ENCODE assay signal across 9 cellular contexts in genomic region chr3:37974121-37974927, GRCh38. TPM values are rescaled to one million over a fixed set of nuclear protein-coding genes. Genes with fewer than 3 reads are reported as not detected.
DNase-seq lines count a peak whose midpoint lies in the region; ATAC-seq and TF ChIP-seq lines count a peak whose summit lies in the region.
"Had no signal": no experiment of that assay in that cellular context is flagged by ENCODE, and none has a peak within 500 bp of the region (broad histone marks: within the 10 kb centered on the region; RNA-seq: fewer than 3 reads in every experiment).

No MANE protein-coding gene starts in this region.

- DNase-seq in NCI-H146 (lab: John Stamatoyannopoulos, UW) (peak; percentile 22), NCI-H146 treated with DMSO at 0.1 percent for 48 hours (lab: John Stamatoyannopoulos, UW; ENCODE audit: unreplicated experiment) (no peak), HCT116 (ENCODE audit: low read depth, low spot score) (peak; percentile 43), NB4 (ENCODE audit: low read depth) (peak; percentile 85), mesothelial cell of epicardium (ENCODE audit: low spot score in 2 of 2, unreplicated experiment in 2 of 2) (peak in 1 of 2 experiments; percentile 56)
- peak; percentile 61 to 65 for DNase-seq in activated CD4-positive, alpha-beta T cell treated with anti-CD3 and anti-CD28 coated beads, Interleukin-2, amount 50 U/mL, for 4 hours
- peak; percentile 34 to 57 (median 43) for DNase-seq in effector memory CD4-positive, alpha-beta T cell
- peak; percentile 43 to 46 for DNase-seq in stimulated activated CD8-positive, alpha-beta memory T cell treated with anti-CD3 and anti-CD28 coated beads, Interleukin-4, amount 100 ng/mL, for 4 hours (ENCODE audit: low read depth in 2 of 2, low spot score in 1 of 2)

- no peaks in the 10 kb centered on the region for H3K79me2 ChIP-seq in HCT116 (ENCODE audit: insufficient read depth, low read length)

- no peak overlapping the region for H2AFZ ChIP-seq in HCT116 (ENCODE audit: low read depth, low read length, poor library complexity, severe bottlenecking)

- H3K27me3 Mint-ChIP-seq in mesothelial cell of epicardium (ENCODE audit: low read depth) = no peaks in the 10 kb centered on the region

- peak; percentile 86 for TF ChIP-seq RAD21 in HCT116 (IDR thresholded peaks at IDR 0.05; ENCODE audit: low read depth)

- no peaks in the 10 kb centered on the region for H3K9me3 Mint-ChIP-seq in mesothelial cell of epicardium

- no peak overlapping the region for H3K4me2 ChIP-seq in HCT116 (ENCODE audit: low read length)
- H3K4me2 ChIP-seq: BLaER1 treated with 17β-estradiol and CSF1 and Interleukin-3, amounts not matched to agents 10 nM and 100 nM had no signal

- no TSS peak for BruUV-seq in HCT116 (replicated peaks; lab: Mats Ljungman, UMichigan)

- no peaks in the 10 kb centered on the region for H4K20me1 ChIP-seq in HCT116 (ENCODE audit: insufficient read depth)
- H4K20me1 ChIP-seq: BLaER1 treated with 17β-estradiol and CSF1 and Interleukin-3, amounts not matched to agents 10 nM and 100 nM had no signal

- intact Hi-C loops in HCT116 (cut with micrococcal nuclease) = loop anchor here (1.0 to 10.0 kb wide), 5 partner anchors 22 to 542 kb away; partner anchors contain the start of gene XYLB

- RAD21 ChIA-PET in HCT116 (lab: Charles Lee; ENCODE audit: low non-redundant PET in 1 of 2, low total read pairs in 2 of 2, uncharacterized antibody in 2 of 2, unreplicated experiment in 2 of 2) = interaction anchor here (0.7 to 1.0 kb wide), 2 partner anchors 119 kb away, joined by 3 to 5 read pairs; no protein-coding TSS in a partner anchor

- CTCF ChIA-PET in HCT116 (lab: Charles Lee) = interaction anchor here (0.8 to 2.3 kb wide), 19 partner anchors 9 to 497 kb away, joined by 3 to 22 read pairs (median 4); partner anchors contain the start of gene XYLB

- POLR2A ChIA-PET in HCT116 (lab: Charles Lee) = interaction anchor here (1.1 kb wide), 1 partner anchor 23 kb away, joined by 3 read pairs; no protein-coding TSS in a partner anchor

- H3K36me3 ChIP-seq in HCT116 (ENCODE audit: control insufficient read depth in 1 of 2, insufficient read depth in 2 of 2, low read length in 2 of 2) = peaks cover 2 to 4% of the 10 kb centered on the region in 2 experiments; a peak in 2 of 4 replicates
- H3K36me3 ChIP-seq in effector memory CD4-positive, alpha-beta T cell (ENCODE audit: control insufficient read depth, insufficient read depth, low read length) = no peaks in the 10 kb centered on the region

- no peaks in the 10 kb centered on the region for H3K9me2 ChIP-seq in HCT116 (ENCODE audit: insufficient read depth)

- H3K36me3 Mint-ChIP-seq in mesothelial cell of epicardium = peaks cover 25% of the 10 kb centered on the region

- no peaks in the 10 kb centered on the region for H3K27me3 ChIP-seq in HCT116 (ENCODE audit: insufficient read depth, low read length)
- H3K27me3 ChIP-seq in effector memory CD4-positive, alpha-beta T cell (replicated peaks; ENCODE audit: control insufficient read depth, insufficient read depth, low read length, poor library complexity, severe bottlenecking) = no peaks in the 10 kb centered on the region
- H3K27me3 ChIP-seq: BLaER1 treated with 17β-estradiol and CSF1 and Interleukin-3, amounts not matched to agents 10 nM and 100 nM had no signal

- no peak overlapping the region for H3K27ac ChIP-seq in HCT116 (ENCODE audit: low read depth, low read length)
- H3K27ac ChIP-seq in effector memory CD4-positive, alpha-beta T cell (ENCODE audit: insufficient read depth, low read length, poor library complexity, severe bottlenecking) = no peak overlapping the region

- H3K27ac Mint-ChIP-seq in mesothelial cell of epicardium = no peak overlapping the region

- H3K4me1 ChIP-seq in HCT116 (ENCODE audit: control insufficient read depth in 1 of 2, insufficient read depth in 2 of 2, low read length in 2 of 2) = no peaks in the 10 kb centered on the region
- H3K4me1 ChIP-seq in effector memory CD4-positive, alpha-beta T cell (ENCODE audit: control insufficient read depth, insufficient read depth, low read length, poor library complexity, severe bottlenecking) = peaks cover 4% of the 10 kb centered on the region

- H3K9ac ChIP-seq in HCT116 (ENCODE audit: low read length) = no peak overlapping the region

- H3K4me3 Mint-ChIP-seq in mesothelial cell of epicardium = no peak overlapping the region

- TF ChIP-seq CTCF in HCT116 (IDR thresholded peaks at IDR 0.05 in 2 of 3, conservative IDR thresholded peaks at IDR 0.05 in 1 of 3; ENCODE audit: borderline replicate concordance in 1 of 3, insufficient read depth in 1 of 3, low read depth in 2 of 3, low read length in 2 of 3) = peak; percentile 85 to 94 (median 88)
- peak; percentile 85 for TF ChIP-seq CTCF in NB4 (IDR thresholded peaks at IDR 0.05; ENCODE audit: low read depth, low read length)
- TF ChIP-seq CTCF in mesothelial cell of epicardium (IDR thresholded peaks at IDR 0.05; ENCODE audit: unreplicated experiment) = peak; percentile 63

- H3K9me3 ChIP-seq in HCT116 (ENCODE audit: control insufficient read depth in 1 of 2, insufficient read depth in 1 of 2, low read depth in 1 of 2, low read length in 2 of 2) = no peaks in the 10 kb centered on the region
- no peaks in the 10 kb centered on the region for H3K9me3 ChIP-seq in effector memory CD4-positive, alpha-beta T cell (ENCODE audit: control insufficient read depth, low read length)
- H3K9me3 ChIP-seq: BLaER1 treated with 17β-estradiol and CSF1 and Interleukin-3, amounts not matched to agents 10 nM and 100 nM had no signal

- TF ChIP-seq POLR2A in HCT116 (IDR thresholded peaks at IDR 0.05; ENCODE audit: borderline replicate concordance, extremely low read depth, insufficient read depth, insufficient read length) (no peak), NB4 (IDR thresholded peaks at IDR 0.05; ENCODE audit: extremely low read depth, insufficient read length) (no peak)

- peak; percentile 98 for ATAC-seq in HCT116

- no peaks in the 10 kb centered on the region for H3K4me1 Mint-ChIP-seq in mesothelial cell of epicardium

- H3K4me3 ChIP-seq in HCT116 (replicated peaks in 1 of 2; ENCODE audit: low read depth in 1 of 2, low read length in 2 of 2) (no peak overlapping the region), NB4 (ENCODE audit: low read depth, low read length) (no peak overlapping the region)
- no peak overlapping the region for H3K4me3 ChIP-seq in effector memory CD4-positive, alpha-beta T cell (ENCODE audit: insufficient read depth, low read depth, low read length, poor library complexity, severe bottlenecking)
- H3K4me3 ChIP-seq: BLaER1 treated with 17β-estradiol and CSF1 and Interleukin-3, amounts not matched to agents 10 nM and 100 nM had no signal

TF ChIP-seq in HCT116, 20 proteins besides CTCF, POLR2A, EP300 and RAD21 (continues in another document):
- no peak for TF ChIP-seq YY1 (IDR thresholded peaks at IDR 0.05; ENCODE audit: extremely low read depth, insufficient replicate concordance, low read depth, low read length)
- no peak for TF ChIP-seq ELF1 (IDR thresholded peaks at IDR 0.05; ENCODE audit: borderline replicate concordance, low read depth)
- no peak for TF ChIP-seq ZBTB33 (IDR thresholded peaks at IDR 0.05; ENCODE audit: extremely low read depth, insufficient replicate concordance, low read length)
- no peak for TF ChIP-seq SIN3A (IDR thresholded peaks at IDR 0.05; ENCODE audit: low read depth)
- TF ChIP-seq FOSL1 (IDR thresholded peaks at IDR 0.05; ENCODE audit: low read depth) = no peak
- no peak for TF ChIP-seq SRF (IDR thresholded peaks at IDR 0.05; ENCODE audit: low read depth)
- TF ChIP-seq ATF3 (IDR thresholded peaks at IDR 0.05) = no peak

RNA-seq across cellular contexts. Expression of gene VILL, which starts 16.3 kb away (rescaled TPM):
- 1.2 TPM for total RNA-seq in HCT116 (2021; ENCODE audit: unreplicated experiment)
- 1.3 and 1.5 TPM in 2 replicates for polyA plus RNA-seq in HCT116 (2012)
- total RNA-seq in mesothelial cell of epicardium = 15.3 to 16.7 TPM (median 16.4 TPM) in 3 replicates

RNA-seq across cellular contexts. Expression of gene PLCD1, which starts 55.1 kb away (rescaled TPM):
- total RNA-seq in HCT116 (2021; ENCODE audit: unreplicated experiment) (15.9 TPM), mesothelial cell of epicardium (19.0 to 20.8 TPM (median 20.7 TPM) in 3 replicates)
- polyA plus RNA-seq in HCT116 (2012) = 15.8 TPM in 2 replicates
